In the genomic region with DNA sequence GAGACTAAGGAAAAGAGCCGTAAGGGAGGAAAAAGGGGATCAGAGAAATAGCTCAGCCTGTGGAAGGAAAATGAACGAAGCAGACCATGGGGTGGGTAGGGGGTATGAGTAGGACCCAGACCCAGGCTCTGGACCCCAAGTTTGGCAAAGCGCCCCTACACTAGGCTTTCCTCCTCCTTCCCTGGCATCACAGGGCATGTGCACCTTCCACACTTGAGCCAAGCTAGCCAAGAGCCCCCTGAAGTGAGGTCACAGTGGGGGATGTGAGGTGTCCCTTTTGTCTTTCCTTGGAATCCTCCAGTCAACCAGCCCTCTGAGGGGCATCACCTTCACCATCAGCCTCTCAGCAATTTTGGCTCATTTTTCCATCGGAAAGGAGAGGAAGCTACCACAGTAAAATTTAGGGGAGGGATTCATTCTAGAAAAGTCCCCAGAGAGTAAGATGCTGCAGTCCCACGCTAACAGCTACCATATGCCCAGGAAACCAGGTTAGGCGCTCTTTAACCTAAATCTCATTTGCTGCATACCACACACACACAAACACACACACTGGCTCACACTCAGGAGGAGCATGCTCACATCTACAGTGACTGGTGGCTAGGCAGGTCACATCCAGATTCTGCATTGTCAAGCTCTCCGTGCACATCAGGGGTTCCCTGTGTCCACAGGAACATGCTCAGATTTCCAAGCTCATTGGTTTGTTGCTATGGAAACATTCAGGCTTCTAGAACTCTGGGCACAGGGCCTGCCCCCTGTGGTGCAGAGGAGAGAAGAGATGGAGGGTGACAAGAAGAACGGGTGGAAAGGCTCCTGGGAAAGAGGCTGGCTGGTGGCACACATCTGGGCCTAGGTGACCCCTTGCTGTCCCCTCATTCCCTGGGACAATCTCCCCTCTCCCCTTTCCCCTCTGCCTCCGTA, we compare ENCODE assay signal across 1 cellular context.
TF ChIP-seq lines count a peak whose summit lies in the region.

No MANE protein-coding gene starts in this region.

TF ChIP-seq in HepG2, 621 proteins besides CTCF, POLR2A, EP300 and RAD21:
- TF ChIP-seq, protein P1, sequence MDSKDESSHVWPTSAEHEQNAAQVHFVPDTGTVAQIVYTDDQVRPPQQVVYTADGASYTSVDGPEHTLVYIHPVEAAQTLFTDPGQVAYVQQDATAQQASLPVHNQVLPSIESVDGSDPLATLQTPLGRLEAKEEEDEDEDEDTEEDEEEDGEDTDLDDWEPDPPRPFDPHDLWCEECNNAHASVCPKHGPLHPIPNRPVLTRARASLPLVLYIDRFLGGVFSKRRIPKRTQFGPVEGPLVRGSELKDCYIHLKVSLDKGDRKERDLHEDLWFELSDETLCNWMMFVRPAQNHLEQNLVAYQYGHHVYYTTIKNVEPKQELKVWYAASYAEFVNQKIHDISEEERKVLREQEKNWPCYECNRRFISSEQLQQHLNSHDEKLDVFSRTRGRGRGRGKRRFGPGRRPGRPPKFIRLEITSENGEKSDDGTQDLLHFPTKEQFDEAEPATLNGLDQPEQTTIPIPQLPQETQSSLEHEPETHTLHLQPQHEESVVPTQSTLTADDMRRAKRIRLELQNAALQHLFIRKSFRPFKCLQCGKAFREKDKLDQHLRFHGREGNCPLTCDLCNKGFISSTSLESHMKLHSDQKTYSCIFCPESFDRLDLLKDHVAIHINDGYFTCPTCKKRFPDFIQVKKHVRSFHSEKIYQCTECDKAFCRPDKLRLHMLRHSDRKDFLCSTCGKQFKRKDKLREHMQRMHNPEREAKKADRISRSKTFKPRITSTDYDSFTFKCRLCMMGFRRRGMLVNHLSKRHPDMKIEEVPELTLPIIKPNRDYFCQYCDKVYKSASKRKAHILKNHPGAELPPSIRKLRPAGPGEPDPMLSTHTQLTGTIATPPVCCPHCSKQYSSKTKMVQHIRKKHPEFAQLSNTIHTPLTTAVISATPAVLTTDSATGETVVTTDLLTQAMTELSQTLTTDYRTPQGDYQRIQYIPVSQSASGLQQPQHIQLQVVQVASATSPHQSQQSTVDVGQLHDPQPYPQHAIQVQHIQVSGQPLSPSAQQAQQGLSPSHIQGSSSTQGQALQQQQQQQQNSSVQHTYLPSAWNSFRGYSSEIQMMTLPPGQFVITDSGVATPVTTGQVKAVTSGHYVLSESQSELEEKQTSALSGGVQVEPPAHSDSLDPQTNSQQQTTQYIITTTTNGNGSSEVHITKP (CRISPR knock-in tag; IDR thresholded peaks at IDR 0.05; ENCODE audit: low read depth), result no peak
- TF ChIP-seq, protein P2, sequence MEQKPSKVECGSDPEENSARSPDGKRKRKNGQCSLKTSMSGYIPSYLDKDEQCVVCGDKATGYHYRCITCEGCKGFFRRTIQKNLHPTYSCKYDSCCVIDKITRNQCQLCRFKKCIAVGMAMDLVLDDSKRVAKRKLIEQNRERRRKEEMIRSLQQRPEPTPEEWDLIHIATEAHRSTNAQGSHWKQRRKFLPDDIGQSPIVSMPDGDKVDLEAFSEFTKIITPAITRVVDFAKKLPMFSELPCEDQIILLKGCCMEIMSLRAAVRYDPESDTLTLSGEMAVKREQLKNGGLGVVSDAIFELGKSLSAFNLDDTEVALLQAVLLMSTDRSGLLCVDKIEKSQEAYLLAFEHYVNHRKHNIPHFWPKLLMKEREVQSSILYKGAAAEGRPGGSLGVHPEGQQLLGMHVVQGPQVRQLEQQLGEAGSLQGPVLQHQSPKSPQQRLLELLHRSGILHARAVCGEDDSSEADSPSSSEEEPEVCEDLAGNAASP (CRISPR knock-in tag; IDR thresholded peaks at IDR 0.05; ENCODE audit: borderline replicate concordance), result no peak
- TF ChIP-seq ZNF614 (CRISPR knock-in tag; IDR thresholded peaks at IDR 0.05; ENCODE audit: borderline replicate concordance), result no peak
- TF ChIP-seq, protein P3, sequence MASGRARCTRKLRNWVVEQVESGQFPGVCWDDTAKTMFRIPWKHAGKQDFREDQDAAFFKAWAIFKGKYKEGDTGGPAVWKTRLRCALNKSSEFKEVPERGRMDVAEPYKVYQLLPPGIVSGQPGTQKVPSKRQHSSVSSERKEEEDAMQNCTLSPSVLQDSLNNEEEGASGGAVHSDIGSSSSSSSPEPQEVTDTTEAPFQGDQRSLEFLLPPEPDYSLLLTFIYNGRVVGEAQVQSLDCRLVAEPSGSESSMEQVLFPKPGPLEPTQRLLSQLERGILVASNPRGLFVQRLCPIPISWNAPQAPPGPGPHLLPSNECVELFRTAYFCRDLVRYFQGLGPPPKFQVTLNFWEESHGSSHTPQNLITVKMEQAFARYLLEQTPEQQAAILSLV (CRISPR knock-in tag; IDR thresholded peaks at IDR 0.05; ENCODE audit: borderline replicate concordance), result no peak
- TF ChIP-seq RFX3 (CRISPR knock-in tag; IDR thresholded peaks at IDR 0.05), result peak; percentile 59
- TF ChIP-seq RAD51 (IDR thresholded peaks at IDR 0.05; ENCODE audit: borderline replicate concordance), result no peak
- TF ChIP-seq RFX1 (IDR thresholded peaks at IDR 0.05), result peak; percentile 55; the same call in 1 of the 2 replicates
- TF ChIP-seq, protein P4, sequence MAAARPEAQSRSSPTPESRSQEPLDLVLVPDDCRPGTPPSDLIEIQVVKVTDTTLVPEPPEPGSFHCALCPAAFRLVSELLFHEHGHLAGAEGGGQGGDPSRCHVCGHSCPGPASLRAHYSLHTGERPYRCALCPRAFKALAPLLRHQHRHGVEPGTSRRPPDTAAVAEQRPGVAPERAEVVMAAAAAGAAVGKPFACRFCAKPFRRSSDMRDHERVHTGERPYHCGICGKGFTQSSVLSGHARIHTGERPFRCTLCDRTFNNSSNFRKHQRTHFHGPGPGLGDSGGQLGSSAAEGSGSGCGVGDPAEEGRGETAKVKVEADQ (CRISPR knock-in tag; IDR thresholded peaks at IDR 0.05; ENCODE audit: borderline replicate concordance), result no peak
- TF ChIP-seq ZSCAN20 (CRISPR knock-in tag; IDR thresholded peaks at IDR 0.05; ENCODE audit: borderline replicate concordance), result no peak
- no peak for TF ChIP-seq ZNF768 (CRISPR knock-in tag; IDR thresholded peaks at IDR 0.05)
